ENCODE assay signal across 8 cellular contexts in the genomic region with DNA sequence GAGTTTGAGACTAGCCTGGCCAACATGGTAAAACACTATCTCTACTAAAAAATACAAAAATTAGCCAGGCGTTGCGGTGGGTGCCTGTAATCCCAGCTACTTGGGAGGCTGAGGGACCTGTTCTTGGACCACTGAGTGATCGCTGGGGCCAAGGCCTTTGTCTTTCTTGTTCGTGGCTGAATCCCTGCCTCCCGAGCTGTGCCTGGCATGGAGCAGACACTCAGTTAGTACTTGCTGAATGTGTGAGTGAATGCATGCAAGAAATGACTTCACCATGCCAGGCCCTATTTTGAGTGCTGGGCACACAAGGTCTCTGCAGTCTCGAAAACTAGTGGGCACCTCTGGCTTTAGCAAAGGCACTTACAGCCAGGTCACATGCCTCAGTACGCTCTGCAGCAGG.
"Had no signal": no experiment of that assay in that cellular context is flagged by ENCODE, and none has a peak within 500 bp of the region (broad histone marks: within the 10 kb centered on the region; RNA-seq: fewer than 3 reads in every experiment).

No MANE protein-coding gene starts in this region.

- DNase-seq: GM23248, GOT3, H9, HCEC 1CT, KBM-7 had no signal

- H3K9ac ChIP-seq: GM23248 had no signal

- H3K27ac Mint-ChIP-seq: IgD-negative memory B cell had no signal

- H3K4me1 Mint-ChIP-seq: IgD-negative memory B cell had no signal

- H3K27me3 Mint-ChIP-seq: IgD-negative memory B cell had no signal

- H2AFZ ChIP-seq: GM23248 had no signal

- H3K27ac ChIP-seq: GM23248, HL-60 had no signal

- H3K4me3 ChIP-seq: GM23248 had no signal

- H3K4me3 Mint-ChIP-seq: H9 had no signal

- H3K9me3 Mint-ChIP-seq: H9, IgD-negative memory B cell had no signal

- ATAC-seq: HepG2 had no signal
